ENCODE assay signal across 8 cellular contexts in the genomic region with DNA sequence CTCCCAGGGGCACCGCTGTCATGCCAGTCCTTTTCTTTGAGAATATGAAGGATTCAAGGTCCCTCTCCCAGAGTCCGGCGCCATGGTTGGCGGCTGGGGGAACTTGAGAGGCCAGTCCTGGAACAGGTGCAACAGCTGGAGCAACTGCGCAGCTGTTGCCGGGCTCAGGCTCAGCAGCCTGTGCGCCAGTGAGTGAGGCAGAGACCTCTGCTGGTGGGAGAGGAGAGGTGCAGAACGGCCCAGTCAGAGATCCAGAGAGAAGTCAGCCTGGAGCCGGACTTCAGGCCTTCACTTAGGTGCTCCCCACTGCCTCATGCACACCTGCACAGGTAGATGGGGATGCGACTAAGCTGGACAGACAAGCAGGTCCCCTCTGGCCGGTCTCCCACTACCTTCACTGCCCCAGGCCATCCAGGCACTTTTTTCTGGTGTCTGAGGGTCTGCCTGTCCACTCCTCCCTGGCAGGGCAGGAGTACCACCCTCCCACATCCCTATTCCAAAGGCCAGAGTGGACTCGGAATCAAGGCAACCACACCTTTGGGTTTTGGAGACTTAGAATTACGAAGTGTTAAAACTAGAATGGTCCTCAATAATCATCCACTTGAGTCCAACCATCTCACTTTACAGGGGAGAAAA. TPM values are rescaled to one million over a fixed set of nuclear protein-coding genes. Genes with fewer than 3 reads are reported as not detected.
DNase-seq lines count a peak whose midpoint lies in the region; ATAC-seq and TF ChIP-seq lines count a peak whose summit lies in the region.

No MANE protein-coding gene starts in this region.

- H3K36me3 Mint-ChIP-seq in MCF 10A (ENCODE audit: insufficient read depth, unreplicated experiment) = peaks cover 5% of the 10 kb centered on the region

- intact Hi-C loops in MCF 10A (cut with micrococcal nuclease) = loop anchor here (1.0 to 5.0 kb wide), 3 partner anchors 39 to 115 kb away; no protein-coding TSS in a partner anchor

- peaks cover 46% of the 10 kb centered on the region for H3K27me3 Mint-ChIP-seq in MCF 10A (ENCODE audit: insufficient read depth, unreplicated experiment)

- ATAC-seq in HG02610 (IDR thresholded peaks at IDR 0.05; ENCODE audit: unreplicated experiment) (peak; percentile 83), HG03378 (IDR thresholded peaks at IDR 0.05; ENCODE audit: unreplicated experiment) (no peak)

- no peak overlapping the region for H3K4me3 ChIP-seq in GM12864 (ENCODE audit: low read depth, low read length)

- DNase-seq in GM12864 (ENCODE audit: low read depth) = no peak
- peak; percentile 55 to 71 for DNase-seq in NCI-H2081 (lab: John Stamatoyannopoulos, UW)
- DNase-seq in UCSD-AML1 (lab: John Stamatoyannopoulos, UW; ENCODE audit: unreplicated experiment) = peak; percentile 56
- DNase-seq in MCF 10A (ENCODE audit: unreplicated experiment) = peak; percentile 73
- DNase-seq in iris pigment epithelial cell (ENCODE audit: low read depth) = peak; percentile 73
- DNase-seq in stimulated activated CD4-positive, alpha-beta T cell treated with anti-CD3 and anti-CD28 coated beads, Interleukin-12 subunit alpha, Interleukin-12 subunit beta, amount 100 ng/mL, for 48 hours (ENCODE audit: low read depth in 2 of 3, low spot score in 1 of 3) = peak; percentile 36 to 51 (median 49)

- no peak overlapping the region for H3K27ac Mint-ChIP-seq in MCF 10A (ENCODE audit: low read depth, unreplicated experiment)

- no TSS peak for BruUV-seq in MCF 10A (replicated peaks; lab: Mats Ljungman, UMichigan)

- POLR2A ChIA-PET in MCF 10A (lab: Yijun Ruan, JAX) = interaction anchor here (0.6 to 1.4 kb wide), 6 partner anchors 12 to 715 kb away, joined by 3 read pairs; partner anchors contain the start of genes LIPT2 and POLD3

- H3K4me3 Mint-ChIP-seq in MCF 10A (ENCODE audit: unreplicated experiment) = no peak overlapping the region

- H3K4me1 Mint-ChIP-seq in MCF 10A (ENCODE audit: insufficient read depth, unreplicated experiment) = peaks cover 6% of the 10 kb centered on the region

- no peaks in the 10 kb centered on the region for H3K9me3 Mint-ChIP-seq in MCF 10A (ENCODE audit: unreplicated experiment)

- TF ChIP-seq CTCF in GM12864 (IDR thresholded peaks at IDR 0.05; ENCODE audit: low read depth, low read length, missing control alignments) (peak; percentile 99), MCF 10A (IDR thresholded peaks at IDR 0.05; ENCODE audit: unreplicated experiment) (peak; percentile 85)

- CTCF ChIA-PET in MCF 10A (lab: Yijun Ruan, JAX) = interaction anchor here (0.5 to 8.0 kb wide), 45 partner anchors 9 to 1156 kb away, joined by 3 to 82 read pairs (median 5); no protein-coding TSS in a partner anchor

RNA-seq across cellular contexts. Expression of gene CHRDL2, which starts 4.6 kb away (rescaled TPM):
- total RNA-seq in MCF 10A (2022) = not detected in 2 replicates

RNA-seq across cellular contexts. Expression of gene RNF169, which starts 22.0 kb away (rescaled TPM):
- 15.0 and 18.0 TPM in 2 replicates for total RNA-seq in MCF 10A (2022)
